In genomic region chr10:132298038-132298935, GRCh38 we compare ENCODE assay signal across 18 cellular contexts. TPM values are rescaled to one million over a fixed set of nuclear protein-coding genes. Genes with fewer than 3 reads are reported as not detected.
DNase-seq lines count a peak whose midpoint lies in the region; ATAC-seq, FAIRE-seq and TF ChIP-seq lines count a peak whose summit lies in the region.
"Had no signal": no experiment of that assay in that cellular context is flagged by ENCODE, and none has a peak within 500 bp of the region (broad histone marks: within the 10 kb centered on the region; RNA-seq: fewer than 3 reads in every experiment).

No MANE protein-coding gene starts in this region.

- no peak overlapping the region for H2AFZ ChIP-seq in H1 (ENCODE audit: low read length)

- no peak overlapping the region for H2BK15ac ChIP-seq in H1 (ENCODE audit: low read length)

- H4K20me1 ChIP-seq in H1 (replicated peaks in 1 of 2; ENCODE audit: control insufficient read depth in 1 of 2, insufficient read depth in 2 of 2, low read length in 2 of 2), result peaks cover 8 to 10% of the 10 kb centered on the region in 2 experiments

- H3K4me1 ChIP-seq in H1 (replicated peaks in 1 of 4; ENCODE audit: control insufficient read depth in 3 of 4, insufficient read depth in 4 of 4, low read length in 3 of 4), result peaks cover 0 to 11% (median 7%) of the 10 kb centered on the region in 4 experiments; a peak in 6 of 7 replicates
- H3K4me1 ChIP-seq: A549 had no signal

- no peaks in the 10 kb centered on the region for H3K9me3 ChIP-seq in H1 (ENCODE audit: insufficient read depth in 2 of 2, low read depth in 1 of 2, low read length in 1 of 2)
- H3K9me3 ChIP-seq: A549, testis had no signal

- no peak overlapping the region for H4K91ac ChIP-seq in H1 (replicated peaks; ENCODE audit: insufficient read length, low read length)

- no peaks in the 10 kb centered on the region for H3K36me3 Mint-ChIP-seq in activated CD4-positive, alpha-beta T cell treated with anti-CD3 and anti-CD28 coated beads, Interleukin-2, amount 10 ng/mL, durations not matched to agents 24 days and 14 days (ENCODE audit: low read depth)

- H2AK5ac ChIP-seq in H1 (ENCODE audit: low read depth, low read length), result no peak overlapping the region

- no peak overlapping the region for H2BK120ac ChIP-seq in H1 (replicated peaks; ENCODE audit: low read depth, low read length)

- intact Hi-C loops in sciatic nerve (cut with DNase I), result no loop called here
- intact Hi-C loops in activated CD4-positive, alpha-beta T cell treated with anti-CD3 and anti-CD28 coated beads, Interleukin-2, amount 10 ng/mL, durations not matched to agents 24 days and 14 days (cut with micrococcal nuclease), result no loop called here

- no peak overlapping the region for H3K9ac ChIP-seq in H1 (replicated peaks in 1 of 4; ENCODE audit: extremely low read depth in 1 of 4, low read depth in 3 of 4, low read length in 3 of 4)

- no peak overlapping the region for H3K4me2 ChIP-seq in H1 (ENCODE audit: insufficient read depth in 1 of 2, low read depth in 2 of 2, low read length in 2 of 2)
- H3K4me2 ChIP-seq: A549 had no signal

- 0 out of 2 replicates have a peak overlapping the region, but pooled peaks have one; percentile 39 for H2BK12ac ChIP-seq in H1 (ENCODE audit: low read depth, low read length)

- H3K4me3 ChIP-seq in H7 (ENCODE audit: insufficient read depth, low read depth, low read length) (no peak overlapping the region), H1 (ENCODE audit: extremely low read depth in 1 of 4, insufficient read depth in 2 of 4, low read depth in 3 of 4, low read length in 4 of 4) (no peak overlapping the region)
- H3K4me3 ChIP-seq: A549, lung, testis had no signal

- no peak overlapping the region for H3K23ac ChIP-seq in H1 (ENCODE audit: insufficient read length)

- H3K14ac ChIP-seq in H1 (ENCODE audit: insufficient read length), result no peak overlapping the region

- H3K36me3 ChIP-seq in H7 (replicated peaks; ENCODE audit: control insufficient read depth, insufficient read depth, low read length), result no peaks in the 10 kb centered on the region
- no peaks in the 10 kb centered on the region for H3K36me3 ChIP-seq in H1 (ENCODE audit: control insufficient read depth in 2 of 4, insufficient read depth in 4 of 4, low read length in 3 of 4)

- CTCF ChIA-PET in H1 (lab: Charles Lee; ENCODE audit: partially characterized antibody), result interaction anchor here (0.8 to 2.1 kb wide), 22 partner anchors 8 to 107 kb away, joined by 3 to 10 read pairs (median 3); no protein-coding TSS in a partner anchor

- TF ChIP-seq POLR2A in H1 (IDR thresholded peaks at IDR 0.05; ENCODE audit: control extremely low read depth in 1 of 2, low read depth in 2 of 2, low read length in 2 of 2), result no peak

- no peak overlapping the region for H4K5ac ChIP-seq in H1 (ENCODE audit: insufficient read length, low read depth, low read length)

- H3K27me3 Mint-ChIP-seq in activated CD4-positive, alpha-beta T cell treated with anti-CD3 and anti-CD28 coated beads, Interleukin-2, amount 10 ng/mL, durations not matched to agents 24 days and 14 days, result peaks cover 2% of the 10 kb centered on the region

- no peaks in the 10 kb centered on the region for H3K79me2 ChIP-seq in H1 (ENCODE audit: control insufficient read depth in 1 of 2, insufficient read depth in 2 of 2, low read length in 2 of 2)

- no peak overlapping the region for H3K56ac ChIP-seq in H1 (replicated peaks; ENCODE audit: insufficient read length, low read depth, low read length)

- TF ChIP-seq CTCF in H1 (IDR thresholded peaks at IDR 0.05; ENCODE audit: control extremely low read depth in 1 of 3, insufficient read depth in 1 of 3, low read depth in 1 of 3, low read length in 3 of 3), result no peak

- POLR2A ChIA-PET in H1 (lab: Charles Lee; ENCODE audit: partially characterized antibody), result interaction anchor here (1.0 kb wide), 1 partner anchor 8 kb away, joined by 3 read pairs; no protein-coding TSS in a partner anchor

- H3K27ac ChIP-seq in H1 (ENCODE audit: low read depth, low read length), result no peak overlapping the region
- H3K27ac ChIP-seq: A549, C4-2B, testis had no signal

- H3K4me3 Mint-ChIP-seq in activated CD4-positive, alpha-beta T cell treated with anti-CD3 and anti-CD28 coated beads, Interleukin-2, amount 10 ng/mL, durations not matched to agents 24 days and 14 days, result no peak overlapping the region
- H3K4me3 Mint-ChIP-seq: activated T-helper 1 cell treated with anti-CD3 and anti-CD28 coated beads, Interleukin-12 subunit alpha, Interleukin-12 subunit beta, Interleukin-2, Interleukin-4 antibody, amounts not matched to agents 30 ng/mL and 10 ng/mL and 1 ng/mL, durations not matched to agents 14 hours and 24 hours and 36 hours; T-helper 1 cell treated with Interleukin-12 subunit alpha and Interleukin-12 subunit beta and Interleukin-4 antibody, amounts not matched to agents 30 μg/mL and 1 μg/mL, for 36 hours had no signal

- FAIRE-seq in H1 (lab: Jason Lieb, UNC), result no peak
- FAIRE-seq: A549, small intestine had no signal

- no peak for ATAC-seq in activated CD4-positive, CD25-positive, alpha-beta regulatory T cell treated with anti-CD3 and anti-CD28 coated beads, Interleukin-2, amount 50 U/mL, for 24 hours
- ATAC-seq in sciatic nerve, result peak; percentile 47
- ATAC-seq in HG03039 (IDR thresholded peaks at IDR 0.05; ENCODE audit: unreplicated experiment), result no peak
- ATAC-seq: esophagus mucosa had no signal

- H3K4me1 Mint-ChIP-seq in activated CD4-positive, alpha-beta T cell treated with anti-CD3 and anti-CD28 coated beads, Interleukin-2, amount 10 ng/mL, durations not matched to agents 24 days and 14 days, result peaks cover 5% of the 10 kb centered on the region

- H4K8ac ChIP-seq in H1 (ENCODE audit: extremely low read depth, insufficient read depth, low read length), result 0 out of 2 replicates have a peak overlapping the region, but pooled peaks have one; percentile 38

- H3K18ac ChIP-seq in H1 (ENCODE audit: extremely low read depth, low read length), result no peak overlapping the region

- H3K4ac ChIP-seq in H1 (replicated peaks; ENCODE audit: insufficient read length, low read depth, low read length), result no peak overlapping the region

- H3K79me1 ChIP-seq in H1 (ENCODE audit: low read depth, low read length), result no peaks in the 10 kb centered on the region

- no peaks in the 10 kb centered on the region for H3K9me3 Mint-ChIP-seq in activated CD4-positive, alpha-beta T cell treated with anti-CD3 and anti-CD28 coated beads, Interleukin-2, amount 10 ng/mL, durations not matched to agents 24 days and 14 days
- H3K9me3 Mint-ChIP-seq: activated T-helper 1 cell treated with anti-CD3 and anti-CD28 coated beads, Interleukin-12 subunit alpha, Interleukin-12 subunit beta, Interleukin-2, Interleukin-4 antibody, amounts not matched to agents 30 ng/mL and 10 ng/mL and 1 ng/mL, durations not matched to agents 14 hours and 24 hours and 36 hours; T-helper 1 cell treated with Interleukin-12 subunit alpha and Interleukin-12 subunit beta and Interleukin-4 antibody, amounts not matched to agents 30 μg/mL and 1 μg/mL, for 36 hours had no signal

- TF ChIP-seq EP300 in H1 (IDR thresholded peaks at IDR 0.05; ENCODE audit: borderline replicate concordance in 1 of 2, low read depth in 2 of 2, low read length in 2 of 2), result no peak

- H3K27me3 ChIP-seq in H7 (ENCODE audit: control insufficient read depth, insufficient read depth, low read length) (no peaks in the 10 kb centered on the region), H1 (replicated peaks in 1 of 4; ENCODE audit: control insufficient read depth in 3 of 4, extremely low read depth in 1 of 4, insufficient read depth in 3 of 4, low read length in 3 of 4) (no peaks in the 10 kb centered on the region)
- H3K27me3 ChIP-seq: testis had no signal

- no peak overlapping the region for H2BK5ac ChIP-seq in H1 (ENCODE audit: low read depth, low read length)

- WGBS in H1 (ENCODE audit: extremely low coverage in 1 of 2, insufficient coverage in 1 of 2, insufficient read length in 1 of 2, insufficient replicate concordance in 2 of 2, low coverage in 1 of 2, low lambda C conversion rate in 2 of 2, missing lambda C conversion rate in 1 of 2), 2 experiments, result 84% methylated on average over 21 of the region's 30 CpGs; no CpG with 5 or more reads in 1 of the 2 experiments

- H3K27ac Mint-ChIP-seq in activated CD4-positive, alpha-beta T cell treated with anti-CD3 and anti-CD28 coated beads, Interleukin-2, amount 10 ng/mL, durations not matched to agents 24 days and 14 days, result no peak overlapping the region
- H3K27ac Mint-ChIP-seq: activated T-helper 1 cell treated with anti-CD3 and anti-CD28 coated beads, Interleukin-12 subunit alpha, Interleukin-12 subunit beta, Interleukin-2, Interleukin-4 antibody, amounts not matched to agents 30 ng/mL and 10 ng/mL and 1 ng/mL, durations not matched to agents 14 hours and 24 hours and 36 hours; T-helper 1 cell treated with Interleukin-12 subunit alpha and Interleukin-12 subunit beta and Interleukin-4 antibody, amounts not matched to agents 30 μg/mL and 1 μg/mL, for 36 hours had no signal

- no peaks in the 10 kb centered on the region for H3K23me2 ChIP-seq in H1 (ENCODE audit: low read depth, low read length)

- peak; percentile 22 for DNase-seq in activated CD4-positive, CD25-positive, alpha-beta regulatory T cell treated with anti-CD3 and anti-CD28 coated beads, Interleukin-2, amount 50 U/mL, for 72 hours
- peak; percentile 70 for DNase-seq in H7
- no peak for DNase-seq in H1 (ENCODE audit: low read depth in 1 of 2, low spot score in 2 of 2)
- peak; percentile 50 for DNase-seq in sciatic nerve (ENCODE audit: low spot score)
- DNase-seq in NCI-H187 treated with DMSO at 0.1 percent for 48 hours (lab: John Stamatoyannopoulos, UW), result no peak
- DNase-seq in activated CD4-positive, alpha-beta T cell treated with anti-CD3 and anti-CD28 coated beads, Interleukin-2, amount 10 ng/mL, durations not matched to agents 24 days and 14 days, result no peak
- DNase-seq: SHP77 treated with DMSO at 0.1 percent for 48 hours; small intestine; stimulated activated CD4-positive, alpha-beta T cell treated with anti-CD3 and anti-CD28 coated beads, Interleukin-4, amount 100 ng/mL, for 4 hours; testis had no signal

- no peak overlapping the region for H2BK20ac ChIP-seq in H1 (ENCODE audit: low read length)

- TF ChIP-seq RAD21 in H1 (IDR thresholded peaks at IDR 0.05 in 1 of 2, conservative IDR thresholded peaks at IDR 0.05 in 1 of 2; ENCODE audit: low read depth in 2 of 2, low read length in 2 of 2), result no peak

RNA-seq across cellular contexts. Expression of gene STK32C, which starts 9.5 kb away (rescaled TPM):
- 24.9 and 31.4 TPM in 2 replicates for total RNA-seq in H7 (2014; rRNA removed; shearing (Covaris generic))
- 15.6 and 17.3 TPM in 2 replicates for total RNA-seq in H1 (2021; fragmentation: NEBNext Ultra II Directional; extraction: Animal tissue kit (Norgen Biotek cat#: 25700))
- 10.6 and 18.1 TPM in 2 replicates for polyA plus RNA-seq in H1 (2011; rRNA removed)
- 19.9 TPM for polyA plus RNA-seq in H1 (2011; cell fraction: cytosol; rRNA removed)
- 22.0 TPM for polyA plus RNA-seq in H1 (2011; cell fraction: nucleus; rRNA removed)
- 13.4 to 23.5 TPM (median 20.3 TPM) in 4 replicates for polyA plus RNA-seq in H1 (2012, experiment 1 of 2)
- polyA plus RNA-seq in H1 (2012, experiment 2 of 2), result 11.9 TPM
- polyA plus RNA-seq in H1 (2013, experiment 1 of 2), result 11.6 TPM
- polyA plus RNA-seq in H1 (2013, experiment 2 of 2), result 10.9 TPM
- polyA minus RNA-seq in H1 (2011; rRNA and poly(A)+ RNA removed), result 7.3 and 11.0 TPM in 2 replicates
- polyA minus RNA-seq in H1 (2011; cell fraction: cytosol; rRNA and poly(A)+ RNA removed), result 5.1 TPM
- polyA minus RNA-seq in H1 (2011; cell fraction: nucleus; rRNA and poly(A)+ RNA removed), result 8.8 TPM
- 11.1 TPM for total RNA-seq in sciatic nerve
- 15.2 and 18.4 TPM in 2 replicates for total RNA-seq in activated CD4-positive, alpha-beta T cell treated with anti-CD3 and anti-CD28 coated beads, Interleukin-2, amount 10 ng/mL, durations not matched to agents 24 days and 14 days

RNA-seq across cellular contexts. Expression of gene LRRC27, which starts 33.7 kb away (rescaled TPM):
- total RNA-seq in H7 (2014; rRNA removed; shearing (Covaris generic)), result 4.0 and 5.7 TPM in 2 replicates
- total RNA-seq in H1 (2021; fragmentation: NEBNext Ultra II Directional; extraction: Animal tissue kit (Norgen Biotek cat#: 25700)), result 3.8 and 4.3 TPM in 2 replicates
- 1.2 and 2.0 TPM in 2 replicates for polyA plus RNA-seq in H1 (2011; rRNA removed)
- polyA plus RNA-seq in H1 (2011; cell fraction: cytosol; rRNA removed), result 3.1 TPM
- 8.2 TPM for polyA plus RNA-seq in H1 (2011; cell fraction: nucleus; rRNA removed)
- 2.8 to 4.0 TPM (median 2.9 TPM) in 4 replicates for polyA plus RNA-seq in H1 (2012, experiment 1 of 2)
- polyA plus RNA-seq in H1 (2012, experiment 2 of 2), result 1.7 TPM
- 3.6 TPM for polyA plus RNA-seq in H1 (2013, experiment 1 of 2)
- 2.5 TPM for polyA plus RNA-seq in H1 (2013, experiment 2 of 2)
- 1.1 and 1.6 TPM in 2 replicates for polyA minus RNA-seq in H1 (2011; rRNA and poly(A)+ RNA removed)
- polyA minus RNA-seq in H1 (2011; cell fraction: cytosol; rRNA and poly(A)+ RNA removed), result 0.88 TPM
- polyA minus RNA-seq in H1 (2011; cell fraction: nucleus; rRNA and poly(A)+ RNA removed), result 4.0 TPM
- total RNA-seq in sciatic nerve, result 12.4 TPM
- total RNA-seq in activated CD4-positive, alpha-beta T cell treated with anti-CD3 and anti-CD28 coated beads, Interleukin-2, amount 10 ng/mL, durations not matched to agents 24 days and 14 days, result 2.3 and 3.3 TPM in 2 replicates

Comparison
In these comparisons a context has a peak if more than half of its experiments do, and no peak if none do; other contexts are left out.
1. DNase-seq: peak in activated CD4-positive, CD25-positive, alpha-beta regulatory T cell treated with anti-CD3 and anti-CD28 coated beads, Interleukin-2, amount 50 U/mL, for 72 hours (single experiment), H7 (single experiment) and sciatic nerve (single experiment); none in H1 (0 of 2), NCI-H187 treated with DMSO at 0.1 percent for 48 hours (single experiment) and activated CD4-positive, alpha-beta T cell treated with anti-CD3 and anti-CD28 coated beads, Interleukin-2, amount 10 ng/mL, durations not matched to agents 24 days and 14 days (single experiment).